In the genomic region with DNA sequence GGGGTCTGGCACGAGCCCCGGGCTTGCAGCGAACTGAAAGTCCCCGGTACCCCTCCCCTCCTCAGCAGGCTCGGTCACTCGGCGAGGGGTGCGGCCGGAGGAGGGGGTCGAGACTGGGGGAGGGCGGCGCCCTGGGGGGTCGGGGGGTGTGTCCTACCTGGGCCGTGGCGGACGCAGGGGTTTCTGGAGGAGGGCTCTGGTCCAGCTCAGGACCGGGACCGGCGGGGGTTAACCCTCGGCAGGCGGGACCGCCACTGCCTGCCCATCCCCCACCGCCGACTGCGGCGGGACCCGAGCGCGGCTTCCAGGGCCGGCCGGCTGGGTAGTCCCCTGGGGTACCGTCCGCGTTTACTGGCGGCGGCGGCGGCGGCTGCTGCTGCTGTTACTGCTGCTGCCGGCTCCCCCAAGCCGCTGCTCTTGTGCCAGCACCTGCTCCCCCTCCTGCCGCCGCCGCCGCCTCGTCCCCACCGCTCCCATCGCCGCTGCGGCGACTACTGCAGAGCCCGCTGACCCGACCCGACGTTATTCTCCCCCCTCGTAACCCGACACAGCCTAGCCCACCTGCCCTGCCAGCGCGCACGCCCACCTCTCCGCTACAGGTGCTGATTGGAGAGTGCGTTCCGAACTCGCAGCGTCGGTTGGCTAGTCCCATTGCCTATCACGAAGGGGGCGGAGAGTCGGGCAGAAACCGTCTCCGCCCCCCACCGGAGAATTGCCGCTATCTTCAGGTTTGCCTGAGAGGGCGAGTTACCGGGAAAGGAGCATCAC, we compare ENCODE assay signal across 8 cellular contexts.
DNase-seq lines count a peak whose midpoint lies in the region; ATAC-seq and TF ChIP-seq lines count a peak whose summit lies in the region.

A gene (minus strand): TSS at position 498 of the 768 bp plus-strand sequence. CDS start 42,161 bp downstream, outside the sequence.

- peak within 1 kb of the TSS; percentile 86 for H3K4me3 ChIP-seq in AG09309 (ENCODE audit: control insufficient read depth, low read depth, low read length)

- TF ChIP-seq CTCF in AG09309 (IDR thresholded peaks at IDR 0.05; ENCODE audit: control insufficient read depth, insufficient read depth, low read depth, low read length, missing control alignments) = no peak

- ATAC-seq in GM19025 (IDR thresholded peaks at IDR 0.05; ENCODE audit: low read depth, unreplicated experiment) (peak; percentile 97), HG03342 (IDR thresholded peaks at IDR 0.05; ENCODE audit: unreplicated experiment) (peak; percentile 88)

- DNase-seq in AG09309 (ENCODE audit: low read depth) = peak; percentile 95
- DNase-seq in NCI-H446 (lab: John Stamatoyannopoulos, UW) = peak; percentile 84 to 98
- peak; percentile 95 for DNase-seq in activated CD4-positive, CD25-positive, alpha-beta regulatory T cell treated with anti-CD3 and anti-CD28 coated beads, Interleukin-2, amount 50 U/mL, for 16 hours (ENCODE audit: low read depth, low spot score)
- DNase-seq in cerebellar cortex (ENCODE audit: low spot score) = peak; percentile 100
- peak; percentile 99 for DNase-seq in islet precursor cell
- peak; percentile 96 to 97 (median 96) for DNase-seq in stimulated activated CD4-positive, alpha-beta T cell treated with anti-CD3 and anti-CD28 coated beads, Interleukin-12 subunit alpha, Interleukin-12 subunit beta, amount 100 ng/mL, for 48 hours (ENCODE audit: low read depth in 2 of 3, low spot score in 1 of 3)

Comparison
In these comparisons a context has a peak if more than half of its experiments do, and no peak if none do; other contexts are left out.
1. Peak in every context shown above with its lines: DNase-seq, ATAC-seq and H3K4me3 ChIP-seq.